ENCODE assay signal across 1 cellular context in the genomic region with DNA sequence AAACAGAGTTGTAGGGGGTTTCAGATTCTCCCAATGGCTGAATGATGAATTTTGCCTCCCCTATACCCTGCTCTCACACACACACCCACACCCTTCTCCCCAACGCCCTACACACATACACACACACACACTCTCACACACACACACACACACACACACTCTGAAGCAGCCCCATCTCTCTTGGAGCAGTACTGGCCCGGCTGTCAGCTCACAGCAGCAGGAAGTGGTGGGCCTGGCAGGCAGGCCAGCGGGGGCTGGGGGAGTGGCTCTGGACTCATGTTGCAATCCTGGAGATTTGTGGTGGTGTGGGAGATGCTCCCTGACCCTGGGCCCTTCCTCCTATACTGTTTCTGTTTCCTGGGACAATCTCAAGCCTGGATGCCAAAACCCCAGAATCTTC.
TF ChIP-seq lines count a peak whose summit lies in the region.

No MANE protein-coding gene starts in this region.

TF ChIP-seq in HEK293, 187 proteins besides CTCF, POLR2A, EP300 and RAD21 (continued from another document):
- TF ChIP-seq, protein P1, sequence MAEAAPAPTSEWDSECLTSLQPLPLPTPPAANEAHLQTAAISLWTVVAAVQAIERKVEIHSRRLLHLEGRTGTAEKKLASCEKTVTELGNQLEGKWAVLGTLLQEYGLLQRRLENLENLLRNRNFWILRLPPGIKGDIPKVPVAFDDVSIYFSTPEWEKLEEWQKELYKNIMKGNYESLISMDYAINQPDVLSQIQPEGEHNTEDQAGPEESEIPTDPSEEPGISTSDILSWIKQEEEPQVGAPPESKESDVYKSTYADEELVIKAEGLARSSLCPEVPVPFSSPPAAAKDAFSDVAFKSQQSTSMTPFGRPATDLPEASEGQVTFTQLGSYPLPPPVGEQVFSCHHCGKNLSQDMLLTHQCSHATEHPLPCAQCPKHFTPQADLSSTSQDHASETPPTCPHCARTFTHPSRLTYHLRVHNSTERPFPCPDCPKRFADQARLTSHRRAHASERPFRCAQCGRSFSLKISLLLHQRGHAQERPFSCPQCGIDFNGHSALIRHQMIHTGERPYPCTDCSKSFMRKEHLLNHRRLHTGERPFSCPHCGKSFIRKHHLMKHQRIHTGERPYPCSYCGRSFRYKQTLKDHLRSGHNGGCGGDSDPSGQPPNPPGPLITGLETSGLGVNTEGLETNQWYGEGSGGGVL (tag by site-specific recombination; IDR thresholded peaks at IDR 0.05): peak; percentile 56
